ENCODE assay signal across 17 cellular contexts in genomic region chr2:80126596-80127189, GRCh38.
DNase-seq lines count a peak whose midpoint lies in the region; ATAC-seq and TF ChIP-seq lines count a peak whose summit lies in the region.
"Had no signal": no experiment of that assay in that cellular context is flagged by ENCODE, and none has a peak within 500 bp of the region (broad histone marks: within the 10 kb centered on the region; RNA-seq: fewer than 3 reads in every experiment).

No MANE protein-coding gene starts in this region.

- H3K27me3 ChIP-seq in fibroblast of lung (ENCODE audit: control insufficient read depth, insufficient read depth, low read length) = no peaks in the 10 kb centered on the region
- no peaks in the 10 kb centered on the region for H3K27me3 ChIP-seq in neuronal stem cell (ENCODE audit: control insufficient read depth in 3 of 3, insufficient read depth in 3 of 3, low read depth in 1 of 3, low read length in 3 of 3)
- no peaks in the 10 kb centered on the region for H3K27me3 ChIP-seq in adrenal gland
- H3K27me3 ChIP-seq: breast epithelium had no signal

- no peak for ATAC-seq in HG02938 (IDR thresholded peaks at IDR 0.05; ENCODE audit: unreplicated experiment)
- ATAC-seq in GM21390 (IDR thresholded peaks at IDR 0.05; ENCODE audit: unreplicated experiment) = no peak
- ATAC-seq in HG03457 (IDR thresholded peaks at IDR 0.05; ENCODE audit: unreplicated experiment) = no peak
- ATAC-seq: naive thymus-derived CD8-positive, alpha-beta T cell; stimulated activated naive CD8-positive, alpha-beta T cell treated with anti-CD3 and anti-CD28 coated beads, Interleukin-15, Interleukin-2, amounts not matched to agents 100 U/mL and 50 U/mL, for 24 hours had no signal

- H4K8ac ChIP-seq in neuronal stem cell (ENCODE audit: low read depth, low read length) = no peak overlapping the region

- H3K79me2 ChIP-seq in fibroblast of lung (ENCODE audit: control insufficient read depth, insufficient read depth, low read length) = no peaks in the 10 kb centered on the region

- H3K9me3 ChIP-seq in fibroblast of lung (ENCODE audit: control insufficient read depth, insufficient read depth, low read depth, low read length) (no peaks in the 10 kb centered on the region), neuronal stem cell (replicated peaks in 1 of 2; ENCODE audit: control insufficient read depth in 2 of 2, insufficient read depth in 1 of 2, low read depth in 1 of 2, low read length in 2 of 2) (no peaks in the 10 kb centered on the region), adrenal gland (replicated peaks in 1 of 3) (no peaks in the 10 kb centered on the region)
- H3K9me3 ChIP-seq: breast epithelium had no signal

- WGBS in neuronal stem cell (ENCODE audit: extremely low coverage in 2 of 2, insufficient read length in 2 of 2, insufficient replicate concordance in 1 of 2), 2 donors = no CpG with 5 or more reads among the region's 3 CpGs
- WGBS in adrenal gland, 4 donors = 31 to 68% (median 40%) methylated on average over 3 of the region's 3 CpGs

- H3K4me2 ChIP-seq in fibroblast of lung (ENCODE audit: extremely low read depth, insufficient read depth, low read length) (no peak overlapping the region), neuronal stem cell (ENCODE audit: insufficient read depth, low read length, poor library complexity, severe bottlenecking) (no peak overlapping the region)

- no peak overlapping the region for H2BK120ac ChIP-seq in neuronal stem cell (ENCODE audit: low read depth, low read length)

- no peak overlapping the region for H2AK5ac ChIP-seq in neuronal stem cell (ENCODE audit: low read depth, low read length)

- peak; percentile 21 for DNase-seq in AG08396 (ENCODE audit: low spot score)
- DNase-seq in LHCN-M2 (ENCODE audit: low read depth) = peak; percentile 17
- DNase-seq in fibroblast of lung (ENCODE audit: low read depth in 2 of 2) = peak; percentile 30 to 39
- DNase-seq in neuronal stem cell (ENCODE audit: low spot score) = no peak
- DNase-seq in adrenal gland = no peak
- DNase-seq: activated CD4-positive, alpha-beta T cell treated with anti-CD3 and anti-CD28 coated beads for 4 hours; activated CD8-positive, alpha-beta memory T cell treated with anti-CD3 and anti-CD28 coated beads, Interleukin-2, amount 50 U/mL, for 48 hours; Calu3; naive thymus-derived CD8-positive, alpha-beta T cell; NCI-H2029 treated with DMSO at 0.1 percent for 48 hours; NCI-H524; posterior cingulate gyrus; stimulated activated naive CD8-positive, alpha-beta T cell treated with anti-CD3 and anti-CD28 coated beads, Interleukin-15, Interleukin-2, amounts not matched to agents 100 U/mL and 50 U/mL, for 24 hours had no signal

- H3K36me3 ChIP-seq in fibroblast of lung (ENCODE audit: control insufficient read depth, insufficient read depth, low read length) (no peaks in the 10 kb centered on the region), neuronal stem cell (replicated peaks in 1 of 2; ENCODE audit: control insufficient read depth in 2 of 2, insufficient read depth in 2 of 2, low read length in 2 of 2) (no peaks in the 10 kb centered on the region), adrenal gland (replicated peaks in 1 of 2) (no peaks in the 10 kb centered on the region)
- H3K36me3 ChIP-seq: breast epithelium had no signal

- H3K23ac ChIP-seq in neuronal stem cell (ENCODE audit: low read depth, low read length, poor library complexity) = no peak overlapping the region

- no peak overlapping the region for H4K91ac ChIP-seq in neuronal stem cell (ENCODE audit: low read depth, low read length, poor library complexity)

- H3K4ac ChIP-seq in neuronal stem cell (ENCODE audit: low read length) = no peak overlapping the region

- intact Hi-C loops in adrenal gland (cut with DNase I) = no loop called here

- H3K79me1 ChIP-seq in neuronal stem cell (ENCODE audit: low read depth, low read length) = no peaks in the 10 kb centered on the region

- H3K4me3 ChIP-seq in fibroblast of lung (replicated peaks in 1 of 4; ENCODE audit: control extremely low read depth in 1 of 4, insufficient read depth in 1 of 4, low read depth in 3 of 4, low read length in 4 of 4) (no peak overlapping the region), neuronal stem cell (ENCODE audit: low read length in 2 of 2) (no peak overlapping the region), adrenal gland (no peak overlapping the region)
- H3K4me3 ChIP-seq: breast epithelium had no signal

- H3K9ac ChIP-seq in fibroblast of lung (ENCODE audit: insufficient read depth, low read length) (no peak overlapping the region), neuronal stem cell (ENCODE audit: low read depth, low read length, poor library complexity) (no peak overlapping the region)

- no peaks in the 10 kb centered on the region for H4K20me1 ChIP-seq in fibroblast of lung (ENCODE audit: control insufficient read depth, extremely low read depth, insufficient read depth, low read length)

- no peak for TF ChIP-seq CTCF in fibroblast of lung (conservative IDR thresholded peaks at IDR 0.05 in 1 of 2, IDR thresholded peaks at IDR 0.05 in 1 of 2; ENCODE audit: low read depth in 1 of 2, low read length in 2 of 2)
- no peak for TF ChIP-seq CTCF in adrenal gland (IDR thresholded peaks at IDR 0.05)

- H2BK12ac ChIP-seq in neuronal stem cell (ENCODE audit: low read length) = no peak overlapping the region

- H3K14ac ChIP-seq in neuronal stem cell (ENCODE audit: low read length) = no peak overlapping the region

- H3K4me1 ChIP-seq in fibroblast of lung (ENCODE audit: control insufficient read depth, extremely low read depth, insufficient read depth, low read length) (no peaks in the 10 kb centered on the region), neuronal stem cell (ENCODE audit: control insufficient read depth in 2 of 2, insufficient read depth in 1 of 2, low read depth in 1 of 2, low read length in 2 of 2) (peaks cover 0 to 7% of the 10 kb centered on the region in 2 donors), adrenal gland (replicated peaks in 1 of 2) (no peaks in the 10 kb centered on the region)
- H3K4me1 ChIP-seq: breast epithelium had no signal

- no peak overlapping the region for H2BK5ac ChIP-seq in neuronal stem cell (ENCODE audit: low read length)

- no peak for TF ChIP-seq POLR2A in adrenal gland (IDR thresholded peaks at IDR 0.05)

- H3K18ac ChIP-seq in neuronal stem cell (ENCODE audit: low read length) = no peak overlapping the region

- H3K27ac ChIP-seq in fibroblast of lung (ENCODE audit: insufficient read depth, low read length) = no peak overlapping the region
- H3K27ac ChIP-seq in neuronal stem cell (replicated peaks; ENCODE audit: low read length) = no peak overlapping the region
- H3K27ac ChIP-seq in adrenal gland = no peak overlapping the region
- H3K27ac ChIP-seq: breast epithelium had no signal

- H2AFZ ChIP-seq in fibroblast of lung (ENCODE audit: low read length) (no peak overlapping the region), neuronal stem cell (ENCODE audit: low read length) (peak overlapping the region; percentile 4)

- H2BK15ac ChIP-seq in neuronal stem cell (ENCODE audit: low read length) = no peak overlapping the region

Comparison
In these comparisons a context has a peak if more than half of its experiments do, and no peak if none do; other contexts are left out.
1. DNase-seq: peak in AG08396 (single experiment), LHCN-M2 (single experiment) and fibroblast of lung (2 of 2); none in neuronal stem cell (single experiment) and adrenal gland (0 of 7).